Comparison of ENCODE assay signal across 8 cellular contexts in the genomic region with DNA sequence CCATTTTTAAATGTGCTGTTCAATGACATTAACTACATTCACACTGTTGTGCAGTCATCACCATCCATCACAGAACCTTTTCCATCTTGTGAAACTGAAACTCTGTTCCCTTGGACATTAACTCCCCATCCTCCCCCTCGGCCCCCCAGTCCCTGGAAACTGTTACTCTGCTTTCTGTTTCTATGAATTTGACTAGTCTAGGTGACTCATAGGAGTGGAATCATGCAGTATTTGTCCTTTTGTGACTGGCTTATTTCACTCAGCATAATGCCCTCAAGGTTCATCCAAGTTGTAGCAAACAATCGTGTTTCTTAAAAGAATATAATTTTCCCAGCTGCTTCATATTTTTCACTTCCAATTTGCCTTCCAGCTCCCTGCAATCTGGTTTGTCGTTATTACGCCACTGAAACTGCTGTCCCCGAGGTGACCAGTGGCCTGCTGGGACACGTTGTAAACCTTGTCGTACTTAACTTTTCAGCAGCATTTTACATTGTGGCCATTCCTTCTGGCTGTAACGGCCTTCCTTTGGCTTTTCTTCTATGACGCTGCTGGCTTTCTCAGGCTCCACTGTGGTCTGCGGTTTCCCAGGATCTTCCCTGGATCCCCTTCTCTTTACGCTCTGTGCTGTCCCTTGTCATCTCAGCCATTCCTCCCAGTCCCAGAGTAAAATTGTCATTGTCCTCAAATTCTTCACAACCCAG.
A peak's percentile ranks its signal among the peaks of the same experiment; 100 is the strongest.
DNase-seq lines count a peak whose midpoint lies in the region; ATAC-seq lines count a peak whose summit lies in the region.

No MANE protein-coding gene starts in this region.

- ATAC-seq in Right ventricle myocardium superior (ENCODE audit: poor library complexity), result peak; percentile 56

- intact Hi-C loops in Right ventricle myocardium superior (cut with DNase I) (loop anchor here (5.0 kb wide), 1 partner anchor 143 kb away; no protein-coding TSS in a partner anchor), head of caudate nucleus (cut with DNase I) (loop anchor here (10.0 kb wide), 3 partner anchors 95 to 275 kb away; a partner anchor contains a TSS)

- DNase-seq in H4 (ENCODE audit: low spot score), result peak; percentile 78
- peak; percentile 50 to 60 for DNase-seq in activated T-cell treated with anti-CD3 and anti-CD28 coated beads, Interleukin-2, amount 50 U/mL, for 48 hours
- DNase-seq in Right ventricle myocardium superior, result no peak
- peak; percentile 33 to 37 for DNase-seq in stimulated activated CD4-positive, alpha-beta T cell treated with anti-CD3 and anti-CD28 coated beads, Interleukin-15, amount 100 ng/mL, for 48 hours (ENCODE audit: low read depth in 2 of 2)
- no peak for DNase-seq in NCI-H524 (lab: John Stamatoyannopoulos, UW)
- no peak for DNase-seq in NCI-H748 treated with DMSO at 0.1 percent for 48 hours (lab: John Stamatoyannopoulos, UW)
- DNase-seq in head of caudate nucleus, result no peak
- no peak for DNase-seq in NCI-H2107 (lab: John Stamatoyannopoulos, UW)

Comparison
In these comparisons a context has a peak if more than half of its experiments do, and no peak if none do; other contexts are left out.
1. DNase-seq: peak in H4 (single experiment), activated T-cell treated with anti-CD3 and anti-CD28 coated beads, Interleukin-2, amount 50 U/mL, for 48 hours (2 of 2) and stimulated activated CD4-positive, alpha-beta T cell treated with anti-CD3 and anti-CD28 coated beads, Interleukin-15, amount 100 ng/mL, for 48 hours (2 of 2); none in Right ventricle myocardium superior (single experiment), NCI-H524 (0 of 2), NCI-H748 treated with DMSO at 0.1 percent for 48 hours (single experiment), head of caudate nucleus (0 of 42) and NCI-H2107 (single experiment).